In the genomic region with DNA sequence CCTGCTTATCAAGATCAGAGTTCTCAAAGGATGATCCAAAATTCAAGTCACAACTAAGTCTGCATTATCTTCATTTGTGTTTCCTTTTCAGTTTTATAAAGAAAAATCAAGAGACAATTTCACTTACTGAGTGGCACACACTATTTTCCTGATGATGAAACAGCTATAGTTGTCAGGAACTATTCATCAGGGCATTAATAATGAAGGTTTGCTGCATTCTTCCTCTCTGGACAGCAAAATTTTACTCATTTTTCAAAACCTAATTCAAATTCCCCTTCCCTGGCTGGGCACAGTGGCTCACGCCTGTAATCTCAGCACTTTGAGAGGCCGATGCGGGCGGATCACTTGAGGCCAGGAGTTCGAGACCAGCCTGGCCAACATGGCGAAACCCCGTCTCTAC, we compare ENCODE assay signal across 20 cellular contexts. TPM values are rescaled to one million over a fixed set of nuclear protein-coding genes. Genes with fewer than 3 reads are reported as not detected.
DNase-seq lines count a peak whose midpoint lies in the region; ATAC-seq and TF ChIP-seq lines count a peak whose summit lies in the region.
"Had no signal": no experiment of that assay in that cellular context is flagged by ENCODE, and none has a peak within 500 bp of the region (broad histone marks: within the 10 kb centered on the region; RNA-seq: fewer than 3 reads in every experiment).

No MANE protein-coding gene starts in this region.

- no peaks in the 10 kb centered on the region for H4K20me1 ChIP-seq in SK-N-SH (ENCODE audit: insufficient read depth)

- TF ChIP-seq CTCF in SK-N-SH (IDR thresholded peaks at IDR 0.05) (no peak), WTC11 (IDR thresholded peaks at IDR 0.05) (no peak), endodermal cell (conservative IDR thresholded peaks at IDR 0.05) (no peak)

- peak overlapping the region in 1 of 2 experiments; percentile 37; a peak in 2 of 4 replicates for H3K27ac ChIP-seq in SK-N-SH (ENCODE audit: low read depth in 2 of 2, low read length in 1 of 2)
- no peak overlapping the region for H3K27ac ChIP-seq in endodermal cell (ENCODE audit: low read depth, low read length)
- H3K27ac ChIP-seq: 22Rv1; BLaER1 treated with 17β-estradiol and CSF1 and Interleukin-3, amounts not matched to agents 10 nM and 100 nM had no signal

- ATAC-seq in WTC11, result no peak
- no peak for ATAC-seq in stimulated activated naive B cell treated with anti-CD40 and anti-IgM and Interleukin-4, amounts not matched to agents 10 μg/mL and 1 μg/mL and 100 μg/mL, for 72 hours (replicated peaks)
- ATAC-seq: GM23338 had no signal

- H3K4me1 ChIP-seq in SK-N-SH (ENCODE audit: control insufficient read depth in 1 of 2, insufficient read depth in 2 of 2, low read depth in 1 of 2, low read length in 1 of 2), result peaks cover 0 to 4% of the 10 kb centered on the region in 2 experiments; a peak in 1 of 4 replicates
- H3K4me1 ChIP-seq in endodermal cell (ENCODE audit: control insufficient read depth, insufficient read depth, low read length), result peaks cover 3% of the 10 kb centered on the region
- H3K4me1 ChIP-seq: BE2C had no signal

- TF ChIP-seq RAD21 in SK-N-SH (IDR thresholded peaks at IDR 0.05; ENCODE audit: low read length), result no peak

- peak overlapping the region; percentile 31 for H3K27ac Mint-ChIP-seq in activated CD4-positive, alpha-beta T cell treated with anti-CD3 and anti-CD28 coated beads, Interleukin-2, amount 10 ng/mL, durations not matched to agents 7 days and 5 days
- peak overlapping the region; percentile 45; the same call in 1 of the 2 replicates for H3K27ac Mint-ChIP-seq in WTC11
- peak overlapping the region; percentile 47 for H3K27ac Mint-ChIP-seq in stimulated activated naive B cell treated with anti-CD40 and anti-IgM and Interleukin-4, amounts not matched to agents 10 μg/mL and 1 μg/mL and 100 μg/mL, for 72 hours
- H3K27ac Mint-ChIP-seq in endodermal cell, result no peak overlapping the region
- H3K27ac Mint-ChIP-seq: CD14-positive monocyte; CD8-positive, alpha-beta memory T cell; GM23338 had no signal

- WGBS in SK-N-SH (ENCODE audit: low lambda C conversion rate), result 55% methylated on average over 7 of the region's 7 CpGs
- 95 to 97% methylated on average over 6 to 7 of the region's 7 CpGs for WGBS in endodermal cell (ENCODE audit: insufficient coverage in 1 of 2, insufficient read length in 1 of 2), 2 experiments

- H3F3A ChIP-seq in SK-N-SH (replicated peaks; ENCODE audit: insufficient read depth), result peaks cover 8% of the 10 kb centered on the region

- CTCF ChIA-PET in activated CD4-positive, alpha-beta T cell treated with anti-CD3 and anti-CD28 coated beads, Interleukin-2, amount 10 ng/mL, durations not matched to agents 7 days and 5 days (lab: Charles Lee), result no interaction called here
- CTCF ChIA-PET in SK-N-SH (lab: Yijun Ruan, JAX) (interaction anchor here (1.3 to 1.4 kb wide), 2 partner anchors 118 to 423 kb away, joined by 4 read pairs; no protein-coding TSS in a partner anchor), WTC11 (lab: Charles Lee) (no interaction called here)

- no peak overlapping the region for H2AFZ ChIP-seq in SK-N-SH (ENCODE audit: low read depth)
- H2AFZ ChIP-seq: GM23338 had no signal

- H3K9ac ChIP-seq in SK-N-SH (no peak overlapping the region), endodermal cell (ENCODE audit: extremely low read depth, low read length, poor library complexity, severe bottlenecking) (no peak overlapping the region)
- H3K9ac ChIP-seq: BLaER1 treated with 17β-estradiol and CSF1 and Interleukin-3, amounts not matched to agents 10 nM and 100 nM had no signal

- peaks cover 12% of the 10 kb centered on the region for H3K4me1 Mint-ChIP-seq in activated CD4-positive, alpha-beta T cell treated with anti-CD3 and anti-CD28 coated beads, Interleukin-2, amount 10 ng/mL, durations not matched to agents 7 days and 5 days
- peaks cover 12% of the 10 kb centered on the region for H3K4me1 Mint-ChIP-seq in WTC11
- H3K4me1 Mint-ChIP-seq in stimulated activated naive B cell treated with anti-CD40 and anti-IgM and Interleukin-4, amounts not matched to agents 10 μg/mL and 1 μg/mL and 100 μg/mL, for 72 hours, result peaks cover 5 to 9% of the 10 kb centered on the region in 2 donors
- peaks cover 10% of the 10 kb centered on the region for H3K4me1 Mint-ChIP-seq in endodermal cell
- H3K4me1 Mint-ChIP-seq: CD14-positive monocyte had no signal

- H3K36me3 ChIP-seq in SK-N-SH (replicated peaks in 1 of 2; ENCODE audit: control insufficient read depth in 1 of 2, insufficient read depth in 2 of 2, low read length in 1 of 2) (no peaks in the 10 kb centered on the region), endodermal cell (ENCODE audit: control insufficient read depth, insufficient read depth, low read length) (peaks cover 5% of the 10 kb centered on the region)
- H3K36me3 ChIP-seq: BE2C; BLaER1 treated with 17β-estradiol and CSF1 and Interleukin-3, amounts not matched to agents 10 nM and 100 nM had no signal

- no peaks in the 10 kb centered on the region for H3K36me3 Mint-ChIP-seq in activated CD4-positive, alpha-beta T cell treated with anti-CD3 and anti-CD28 coated beads, Interleukin-2, amount 10 ng/mL, durations not matched to agents 7 days and 5 days (ENCODE audit: low read depth)
- H3K36me3 Mint-ChIP-seq in WTC11 (peaks cover 7% of the 10 kb centered on the region; the same call in 1 of the 2 replicates), endodermal cell (ENCODE audit: low read depth) (peaks cover 18% of the 10 kb centered on the region)
- H3K36me3 Mint-ChIP-seq in stimulated activated naive B cell treated with anti-CD40 and anti-IgM and Interleukin-4, amounts not matched to agents 10 μg/mL and 1 μg/mL and 100 μg/mL, for 72 hours, result peaks cover 4% of the 10 kb centered on the region in 2 donors

- H3K79me2 ChIP-seq in SK-N-SH (ENCODE audit: insufficient read depth), result peaks cover 22% of the 10 kb centered on the region

- POLR2A ChIA-PET in activated CD4-positive, alpha-beta T cell treated with anti-CD3 and anti-CD28 coated beads, Interleukin-2, amount 10 ng/mL, durations not matched to agents 7 days and 5 days (lab: Charles Lee), result no interaction called here
- POLR2A ChIA-PET in SK-N-SH (lab: Yijun Ruan, JAX), result no interaction called here
- POLR2A ChIA-PET in WTC11 (lab: Charles Lee), result no interaction called here

- H3K9me3 ChIP-seq in SK-N-SH (no peaks in the 10 kb centered on the region), endodermal cell (ENCODE audit: control insufficient read depth, low read length) (no peaks in the 10 kb centered on the region)
- H3K9me3 ChIP-seq: BE2C; BLaER1 treated with 17β-estradiol and CSF1 and Interleukin-3, amounts not matched to agents 10 nM and 100 nM had no signal

- H3K4me2 ChIP-seq in SK-N-SH, result no peak overlapping the region; the same call in 1 of the 2 replicates
- H3K4me2 ChIP-seq: BLaER1 treated with 17β-estradiol and CSF1 and Interleukin-3, amounts not matched to agents 10 nM and 100 nM; GM23338 had no signal

- TF ChIP-seq EP300 in SK-N-SH (IDR thresholded peaks at IDR 0.05; ENCODE audit: borderline replicate concordance in 1 of 2, low read depth in 1 of 2, low read length in 1 of 2), result no peak

- no peaks in the 10 kb centered on the region for H3K27me3 Mint-ChIP-seq in activated CD4-positive, alpha-beta T cell treated with anti-CD3 and anti-CD28 coated beads, Interleukin-2, amount 10 ng/mL, durations not matched to agents 7 days and 5 days
- H3K27me3 Mint-ChIP-seq in WTC11 (ENCODE audit: low read depth) (no peaks in the 10 kb centered on the region), endodermal cell (ENCODE audit: insufficient read depth) (no peaks in the 10 kb centered on the region)
- H3K27me3 Mint-ChIP-seq in stimulated activated naive B cell treated with anti-CD40 and anti-IgM and Interleukin-4, amounts not matched to agents 10 μg/mL and 1 μg/mL and 100 μg/mL, for 72 hours, result no peaks in the 10 kb centered on the region
- H3K27me3 Mint-ChIP-seq: CD4-positive, alpha-beta T cell; CD8-positive, alpha-beta memory T cell had no signal

- H3K4me3 ChIP-seq in SK-N-SH (ENCODE audit: low read depth in 2 of 2, low read length in 1 of 2) (no peak overlapping the region), endodermal cell (ENCODE audit: low read length) (no peak overlapping the region)
- H3K4me3 ChIP-seq: BLaER1 treated with 17β-estradiol and CSF1 and Interleukin-3, amounts not matched to agents 10 nM and 100 nM; GM23338 had no signal

- no peaks in the 10 kb centered on the region; the same call in 1 of the 2 replicates for H3K27me3 ChIP-seq in SK-N-SH (ENCODE audit: insufficient read depth)
- no peaks in the 10 kb centered on the region for H3K27me3 ChIP-seq in endodermal cell (ENCODE audit: control insufficient read depth, insufficient read depth, low read length, poor library complexity, severe bottlenecking)
- H3K27me3 ChIP-seq: BE2C had no signal

- no peaks in the 10 kb centered on the region for H3K9me2 ChIP-seq in SK-N-SH

- H3K4me3 Mint-ChIP-seq in activated CD4-positive, alpha-beta T cell treated with anti-CD3 and anti-CD28 coated beads, Interleukin-2, amount 10 ng/mL, durations not matched to agents 7 days and 5 days, result no peak overlapping the region
- no peak overlapping the region for H3K4me3 Mint-ChIP-seq in WTC11
- no peak overlapping the region for H3K4me3 Mint-ChIP-seq in stimulated activated naive B cell treated with anti-CD40 and anti-IgM and Interleukin-4, amounts not matched to agents 10 μg/mL and 1 μg/mL and 100 μg/mL, for 72 hours
- no peak overlapping the region for H3K4me3 Mint-ChIP-seq in endodermal cell
- H3K4me3 Mint-ChIP-seq: CD14-positive monocyte; CD4-positive, alpha-beta T cell; CD8-positive, alpha-beta memory T cell; GM23338; H9 had no signal

- DNase-seq in activated CD4-positive, alpha-beta T cell treated with anti-CD3 and anti-CD28 coated beads, Interleukin-2, amount 10 ng/mL, durations not matched to agents 7 days and 5 days, result no peak
- no peak for DNase-seq in activated CD4-positive, alpha-beta T cell treated with anti-CD3 and anti-CD28 coated beads, Interleukin-2, amount 50 U/mL, for 48 hours
- no peak for DNase-seq in SK-N-SH
- no peak for DNase-seq in WTC11 (ENCODE audit: low spot score)
- no peak for DNase-seq in stimulated activated naive B cell treated with anti-CD40 and anti-IgM and Interleukin-4, amounts not matched to agents 10 μg/mL and 1 μg/mL and 100 μg/mL, for 72 hours
- no peak for DNase-seq in endodermal cell
- DNase-seq in NCI-H1048 (lab: John Stamatoyannopoulos, UW), result no peak
- DNase-seq in NCI-H2196 treated with DMSO at 0.1 percent for 48 hours (lab: John Stamatoyannopoulos, UW; ENCODE audit: unreplicated experiment), result no peak
- DNase-seq: AML-193; BE2C; CD4-positive, alpha-beta T cell; CD8-positive, alpha-beta memory T cell; DMS 273 treated with DMSO at 0.1 percent for 48 hours; DMS79; GF-D8; H9 had no signal

- H3K9me3 Mint-ChIP-seq in activated CD4-positive, alpha-beta T cell treated with anti-CD3 and anti-CD28 coated beads, Interleukin-2, amount 10 ng/mL, durations not matched to agents 7 days and 5 days, result no peaks in the 10 kb centered on the region
- H3K9me3 Mint-ChIP-seq in WTC11 (no peaks in the 10 kb centered on the region), endodermal cell (peaks cover 43% of the 10 kb centered on the region)
- no peaks in the 10 kb centered on the region for H3K9me3 Mint-ChIP-seq in stimulated activated naive B cell treated with anti-CD40 and anti-IgM and Interleukin-4, amounts not matched to agents 10 μg/mL and 1 μg/mL and 100 μg/mL, for 72 hours
- H3K9me3 Mint-ChIP-seq: CD14-positive monocyte; CD4-positive, alpha-beta T cell; CD8-positive, alpha-beta memory T cell; GM23338 had no signal

RNA-seq across cellular contexts. Expression of a gene that starts 7.8 kb away (rescaled TPM):
- 10 to 100 TPM; 10.7 to 10.8 TPM for total RNA-seq in activated CD4-positive, alpha-beta T cell treated with anti-CD3 and anti-CD28 coated beads, Interleukin-2, amount 10 ng/mL, durations not matched to agents 7 days and 5 days
- 7.5 and 12.1 TPM in 2 replicates for polyA plus RNA-seq in SK-N-SH (2012; rRNA removed)
- 16.1 and 20.9 TPM in 2 replicates for polyA plus RNA-seq in SK-N-SH (2012; cell fraction: cytosol; rRNA removed)
- 3.2 and 9.5 TPM in 2 replicates for polyA plus RNA-seq in SK-N-SH (2012; cell fraction: nucleus; rRNA removed)
- 20.6 to 23.6 TPM (median 20.7 TPM) in 3 replicates for total RNA-seq in WTC11 (2021)
- 10 to 100 TPM; 22.1 to 28.4 TPM for total RNA-seq in endodermal cell
- 16.1 TPM for polyA plus RNA-seq in endodermal cell (2013, experiment 1 of 2)
- 16.6 TPM for polyA plus RNA-seq in endodermal cell (2013, experiment 2 of 2)
